ENCODE assay signal across 16 cellular contexts in the genomic region with DNA sequence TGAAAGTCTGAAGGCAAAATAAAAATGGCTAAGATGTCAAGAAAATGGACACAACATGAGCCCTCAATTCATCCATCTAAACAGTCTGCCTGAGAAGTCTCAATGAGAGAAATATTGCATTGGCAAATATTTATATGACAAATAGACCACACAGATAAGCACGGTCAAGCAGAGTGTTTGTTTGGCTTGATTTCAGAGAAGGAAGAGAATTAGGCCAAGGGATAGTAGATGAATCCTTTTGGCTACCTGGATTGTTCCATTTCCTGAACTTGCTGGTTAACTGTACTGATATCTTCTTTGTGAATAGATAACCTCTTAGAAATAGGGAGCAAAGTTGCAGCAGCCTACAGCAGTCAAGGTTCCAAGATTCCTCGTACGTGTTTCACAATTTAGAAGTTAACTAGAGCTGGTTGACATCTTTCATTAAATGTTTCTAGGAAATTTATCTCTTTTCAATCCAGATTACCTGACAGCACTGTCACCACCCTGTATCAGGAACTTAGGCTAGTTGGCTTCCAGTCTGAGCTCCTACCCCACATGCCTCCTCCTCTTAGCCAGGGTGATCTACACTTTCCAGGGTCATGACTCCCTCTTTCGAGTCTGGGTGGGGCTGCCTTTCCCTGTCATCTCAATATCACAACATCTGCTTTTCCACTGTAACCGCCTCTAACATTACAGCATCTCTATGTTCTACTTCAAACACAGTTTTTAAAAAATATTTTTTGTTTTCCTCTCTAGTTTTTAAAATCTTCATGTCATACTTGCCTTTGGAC.
DNase-seq lines count a peak whose midpoint lies in the region; ATAC-seq and TF ChIP-seq lines count a peak whose summit lies in the region.
"Had no signal": no experiment of that assay in that cellular context is flagged by ENCODE, and none has a peak within 500 bp of the region (broad histone marks: within the 10 kb centered on the region; RNA-seq: fewer than 3 reads in every experiment).

No MANE protein-coding gene starts in this region.

- H3K4me3 ChIP-seq in mammary epithelial cell (replicated peaks in 1 of 3; ENCODE audit: insufficient read depth in 1 of 3, low read depth in 2 of 3, low read length in 3 of 3) (no peak overlapping the region), mesenchymal stem cell (ENCODE audit: insufficient read depth in 1 of 2, low read depth in 1 of 2, low read length in 2 of 2) (peak overlapping the region in 1 of 2 experiments; percentile 73), subcutaneous abdominal adipose tissue (ENCODE audit: low read depth in 1 of 5, low read length in 5 of 5) (no peak overlapping the region), mesendoderm (ENCODE audit: low read length) (no peak overlapping the region)
- H3K4me3 ChIP-seq: breast epithelium, testis had no signal

- intact Hi-C loops in MCF 10A (cut with micrococcal nuclease) (no loop called here), mammary epithelial cell (cut with micrococcal nuclease) (no loop called here)

- H2BK120ac ChIP-seq in mesenchymal stem cell (ENCODE audit: low read depth, low read length), result no peak overlapping the region
- H2BK120ac ChIP-seq in mesendoderm (ENCODE audit: low read depth, low read length), result no peak overlapping the region

- H4K91ac ChIP-seq in mesenchymal stem cell (ENCODE audit: low read length), result no peak overlapping the region

- dilution Hi-C loops in mammary epithelial cell (cut with HindIII; ENCODE audit: low sequenced_read_pairs), result no loop called here

- H3K27me3 ChIP-seq in mammary epithelial cell (ENCODE audit: insufficient read depth, low read length) (no peaks in the 10 kb centered on the region), mesenchymal stem cell (ENCODE audit: control insufficient read depth in 1 of 2, insufficient read depth in 1 of 2, low read length in 2 of 2) (no peaks in the 10 kb centered on the region), subcutaneous abdominal adipose tissue (ENCODE audit: control insufficient read depth in 5 of 5, insufficient read depth in 4 of 5, low read length in 5 of 5) (no peaks in the 10 kb centered on the region), mesendoderm (ENCODE audit: insufficient read depth, low read length, poor library complexity) (no peaks in the 10 kb centered on the region)
- H3K27me3 ChIP-seq: breast epithelium, testis had no signal

- POLR2A ChIA-PET in MCF 10A (lab: Yijun Ruan, JAX), result interaction anchor here (0.7 to 1.6 kb wide), 4 partner anchors 10 to 203 kb away, joined by 3 to 6 read pairs (median 4); no protein-coding TSS in a partner anchor

- H3K4me1 ChIP-seq in mammary epithelial cell (ENCODE audit: insufficient read depth, low read length) (peaks cover 17% of the 10 kb centered on the region), mesenchymal stem cell (ENCODE audit: control insufficient read depth, insufficient read depth, low read depth, low read length) (peaks cover 13% of the 10 kb centered on the region), subcutaneous abdominal adipose tissue (ENCODE audit: control insufficient read depth in 5 of 5, insufficient read depth in 5 of 5, low read length in 5 of 5) (peaks cover 7 to 66% (median 57%) of the 10 kb centered on the region in 5 donors), mesendoderm (ENCODE audit: control insufficient read depth, low read depth, low read length) (peaks cover 3% of the 10 kb centered on the region)

- no peak for TF ChIP-seq CTCF in MCF 10A (IDR thresholded peaks at IDR 0.05; ENCODE audit: unreplicated experiment)
- TF ChIP-seq CTCF in mammary epithelial cell (conservative IDR thresholded peaks at IDR 0.05 in 1 of 2, IDR thresholded peaks at IDR 0.05 in 1 of 2; ENCODE audit: extremely low read depth in 1 of 2, insufficient read depth in 1 of 2, low read depth in 1 of 2, low read length in 2 of 2), result no peak

- H3K79me2 ChIP-seq in mammary epithelial cell (ENCODE audit: insufficient read depth, low read length) (peaks cover 95% of the 10 kb centered on the region), mesendoderm (ENCODE audit: control insufficient read depth, insufficient read depth, low read length) (peaks cover 27% of the 10 kb centered on the region)

- H3K4ac ChIP-seq in mesenchymal stem cell (ENCODE audit: low read depth in 1 of 2, low read length in 2 of 2), result no peak overlapping the region
- H3K4ac ChIP-seq in mesendoderm (ENCODE audit: low read depth, low read length), result no peak overlapping the region

- H2AFZ ChIP-seq in mammary epithelial cell (ENCODE audit: low read depth, low read length) (no peak overlapping the region), mesenchymal stem cell (ENCODE audit: low read depth, low read length) (no peak overlapping the region)

- in situ Hi-C loops in mammary epithelial cell (cut with MboI; ENCODE audit: low sequenced_read_pairs in 2 of 2), result no loop called here

- H3K9me3 ChIP-seq in mammary epithelial cell (replicated peaks; ENCODE audit: insufficient read depth, low read length) (no peaks in the 10 kb centered on the region), mesenchymal stem cell (ENCODE audit: control insufficient read depth, low read length) (no peaks in the 10 kb centered on the region), subcutaneous abdominal adipose tissue (ENCODE audit: control insufficient read depth in 5 of 5, low read length in 5 of 5) (no peaks in the 10 kb centered on the region)
- H3K9me3 ChIP-seq: breast epithelium, testis had no signal

- H3K36me3 ChIP-seq in mammary epithelial cell (ENCODE audit: insufficient read depth, low read length) (peaks cover 11% of the 10 kb centered on the region), mesenchymal stem cell (ENCODE audit: control insufficient read depth in 1 of 2, insufficient read depth in 2 of 2, low read depth in 1 of 2, low read length in 2 of 2) (peaks cover 10 to 71% of the 10 kb centered on the region in 2 experiments), subcutaneous abdominal adipose tissue (ENCODE audit: control insufficient read depth in 5 of 5, insufficient read depth in 5 of 5, low read length in 5 of 5) (peaks cover 0 to 4% (median 2%) of the 10 kb centered on the region in 5 donors), mesendoderm (ENCODE audit: control insufficient read depth, insufficient read depth, low read length) (no peaks in the 10 kb centered on the region)
- H3K36me3 ChIP-seq: breast epithelium had no signal

- peaks cover 33% of the 10 kb centered on the region for H3K4me1 Mint-ChIP-seq in MCF 10A (ENCODE audit: insufficient read depth, unreplicated experiment)
- peaks cover 49 to 70% of the 10 kb centered on the region in 2 donors for H3K4me1 Mint-ChIP-seq in effector memory CD8-positive, alpha-beta T cell (ENCODE audit: low read depth in 2 of 2)

- H4K8ac ChIP-seq in mesenchymal stem cell (ENCODE audit: low read length) (no peak overlapping the region), mesendoderm (ENCODE audit: low read depth, low read length) (no peak overlapping the region)

- H2BK12ac ChIP-seq in mesenchymal stem cell (ENCODE audit: low read length in 2 of 2), result no peak overlapping the region

- no peak for ATAC-seq in effector memory CD8-positive, alpha-beta T cell (replicated peaks)

- BruUV-seq in MCF 10A (replicated peaks; lab: Mats Ljungman, UMichigan) (TSS peak; percentile 10), mammary epithelial cell (replicated peaks; lab: Mats Ljungman, UMichigan) (no TSS peak)

- no peaks in the 10 kb centered on the region for H3K9me3 Mint-ChIP-seq in MCF 10A (ENCODE audit: unreplicated experiment)
- no peaks in the 10 kb centered on the region for H3K9me3 Mint-ChIP-seq in effector memory CD8-positive, alpha-beta T cell
- H3K9me3 Mint-ChIP-seq: neural crest cell had no signal

- H3K9ac ChIP-seq in mammary epithelial cell (ENCODE audit: insufficient read depth, low read length) (no peak overlapping the region), mesenchymal stem cell (ENCODE audit: low read length) (peak overlapping the region; percentile 76), subcutaneous abdominal adipose tissue (ENCODE audit: low read length in 5 of 5) (no peak overlapping the region), mesendoderm (ENCODE audit: low read length) (no peak overlapping the region)

- H3K56ac ChIP-seq in mesendoderm (ENCODE audit: low read length), result no peak overlapping the region

- no peak overlapping the region for H3K4me3 Mint-ChIP-seq in MCF 10A (ENCODE audit: unreplicated experiment)
- no peak overlapping the region for H3K4me3 Mint-ChIP-seq in effector memory CD8-positive, alpha-beta T cell
- H3K4me3 Mint-ChIP-seq: neural crest cell had no signal

- H4K20me1 ChIP-seq in mammary epithelial cell (ENCODE audit: insufficient read depth, low read length), result peaks cover 2% of the 10 kb centered on the region

- H2BK5ac ChIP-seq in mesenchymal stem cell (ENCODE audit: low read depth, low read length, poor library complexity, severe bottlenecking) (no peak overlapping the region), mesendoderm (ENCODE audit: low read length) (no peak overlapping the region)

- no peak overlapping the region for H3K14ac ChIP-seq in mesenchymal stem cell (ENCODE audit: low read length in 2 of 2)

- CTCF ChIA-PET in MCF 10A (lab: Yijun Ruan, JAX) (interaction anchor here (0.6 to 1.6 kb wide), 4 partner anchors 11 to 42 kb away, joined by 4 to 7 read pairs (median 6); no protein-coding TSS in a partner anchor), mammary epithelial cell (lab: Charles Lee; ENCODE audit: low non-redundant PET) (no interaction called here)

- 87% methylated on average over 5 of the region's 5 CpGs for WGBS in mammary epithelial cell (ENCODE audit: low coverage, missing lambda C conversion rate)
- 78% methylated on average over 5 of the region's 5 CpGs for WGBS in mesenchymal stem cell
- WGBS in mesendoderm (ENCODE audit: extremely low coverage, insufficient coverage, low lambda C conversion rate), result no CpG with 5 or more reads among the region's 5 CpGs

- H2BK15ac ChIP-seq in mesenchymal stem cell (ENCODE audit: low read depth, poor library complexity, severe bottlenecking), result no peak overlapping the region
- H2BK15ac ChIP-seq in mesendoderm (replicated peaks; ENCODE audit: low read depth), result no peak overlapping the region

- H2AK5ac ChIP-seq in mesenchymal stem cell (ENCODE audit: low read length, severe bottlenecking) (no peak overlapping the region), mesendoderm (ENCODE audit: low read length) (no peak overlapping the region)

- H3K27ac ChIP-seq in mammary epithelial cell (ENCODE audit: insufficient read depth, low read depth, low read length) (no peak overlapping the region), mesenchymal stem cell (ENCODE audit: low read length, poor library complexity, severe bottlenecking) (no peak overlapping the region), subcutaneous abdominal adipose tissue (ENCODE audit: low read depth, low read length) (peak overlapping the region; percentile 55), mesendoderm (ENCODE audit: low read depth, low read length) (no peak overlapping the region)
- H3K27ac ChIP-seq: testis had no signal

- H3K23ac ChIP-seq in mesenchymal stem cell (ENCODE audit: low read length in 2 of 2) (no peak overlapping the region), mesendoderm (ENCODE audit: low read length) (no peak overlapping the region)

- H3K79me1 ChIP-seq in mesenchymal stem cell (replicated peaks; ENCODE audit: low read length, poor library complexity, severe bottlenecking) (peaks cover 8% of the 10 kb centered on the region), mesendoderm (ENCODE audit: low read length) (peaks cover 19% of the 10 kb centered on the region)

- DNase-seq in MCF 10A (ENCODE audit: unreplicated experiment) (no peak), mammary epithelial cell (no peak), mesenchymal stem cell (peak; percentile 45), NCI-H1105 treated with DMSO at 0.1 percent for 48 hours (lab: John Stamatoyannopoulos, UW) (no peak), HK-2 (ENCODE audit: unreplicated experiment) (no peak), mesendoderm (no peak)
- no peak for DNase-seq in effector memory CD8-positive, alpha-beta T cell
- DNase-seq: activated effector memory CD4-positive, alpha-beta T cell treated with anti-CD3 and anti-CD28 coated beads, Interleukin-2, amount 50 U/mL, for 16 hours; HCEC 1CT; kidney glomerular epithelial cell; SIG-M5; stimulated activated CD4-positive, alpha-beta T cell treated with anti-CD3 and anti-CD28 coated beads, Interleukin-12 subunit alpha, Interleukin-12 subunit beta, amount 100 ng/mL, for 4 hours; testis had no signal

- H3K27ac Mint-ChIP-seq in MCF 10A (ENCODE audit: low read depth, unreplicated experiment), result peak overlapping the region; percentile 13
- H3K27ac Mint-ChIP-seq in effector memory CD8-positive, alpha-beta T cell, result peak overlapping the region; percentile 81 to 95

- H4K5ac ChIP-seq in mesendoderm (ENCODE audit: low read length), result no peak overlapping the region

- no peak overlapping the region for H3K18ac ChIP-seq in mesenchymal stem cell (ENCODE audit: low read depth in 1 of 2, low read length in 2 of 2)
- no peak overlapping the region for H3K18ac ChIP-seq in mesendoderm (ENCODE audit: low read length)

- H3K27me3 Mint-ChIP-seq in MCF 10A (ENCODE audit: insufficient read depth, unreplicated experiment), result no peaks in the 10 kb centered on the region
- H3K27me3 Mint-ChIP-seq in effector memory CD8-positive, alpha-beta T cell, result no peaks in the 10 kb centered on the region

- H3K36me3 Mint-ChIP-seq in MCF 10A (ENCODE audit: insufficient read depth, unreplicated experiment), result peaks cover 29% of the 10 kb centered on the region
- peaks cover 40% of the 10 kb centered on the region for H3K36me3 Mint-ChIP-seq in effector memory CD8-positive, alpha-beta T cell (ENCODE audit: insufficient read depth)

- H3K4me2 ChIP-seq in mammary epithelial cell (ENCODE audit: insufficient read depth, low read depth, low read length) (no peak overlapping the region), mesenchymal stem cell (ENCODE audit: low read length, poor library complexity, severe bottlenecking) (no peak overlapping the region), mesendoderm (ENCODE audit: low read length) (no peak overlapping the region)
